ENCODE assay signal across 8 cellular contexts in the genomic region with DNA sequence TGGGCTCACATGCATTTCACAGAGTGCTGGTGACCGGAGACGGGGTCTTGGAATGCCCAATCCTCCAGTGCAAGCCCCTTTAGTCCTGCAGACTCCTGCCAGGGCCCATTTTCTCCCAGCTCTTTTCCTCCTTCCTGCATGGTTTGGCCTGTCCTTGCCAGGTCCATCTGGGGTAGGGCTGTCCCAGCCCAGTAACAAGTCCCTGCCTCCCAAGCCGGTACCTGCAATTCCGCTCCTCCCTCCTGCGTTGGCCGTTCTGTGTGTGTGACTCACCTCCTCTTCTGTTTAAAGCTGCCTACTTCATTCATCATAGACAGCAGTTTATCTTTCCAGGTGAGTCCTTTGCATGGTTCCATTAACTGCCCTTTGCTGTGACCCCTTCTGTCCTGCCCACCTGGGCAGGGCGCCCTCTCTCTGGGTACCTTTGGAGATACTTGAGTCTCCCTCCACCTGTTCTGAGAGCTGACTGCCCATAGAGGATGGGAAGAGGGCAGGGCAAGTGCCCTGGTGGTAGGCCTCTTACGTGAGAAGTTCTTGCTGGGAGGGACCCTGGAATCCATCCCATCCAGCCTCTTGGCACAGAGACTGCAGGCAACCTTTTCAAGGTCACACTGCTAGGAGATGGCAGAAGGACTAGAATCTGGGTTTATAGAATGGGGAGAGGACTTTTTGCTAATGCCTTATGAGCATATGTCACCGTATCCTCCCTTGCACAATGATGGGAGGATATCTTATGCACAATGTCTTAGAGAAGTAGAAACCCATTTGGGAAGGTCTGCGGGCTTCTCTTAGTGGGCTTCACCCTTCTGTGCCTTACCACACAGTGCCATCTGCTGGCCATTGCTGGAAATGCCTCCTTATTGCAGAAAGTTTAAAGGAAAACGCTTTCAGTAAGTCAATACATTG. TPM values are rescaled to one million over a fixed set of nuclear protein-coding genes. Genes with fewer than 3 reads are reported as not detected.
DNase-seq lines count a peak whose midpoint lies in the region; ATAC-seq and TF ChIP-seq lines count a peak whose summit lies in the region.

No MANE protein-coding gene starts in this region.

- ATAC-seq in GM18498 (IDR thresholded peaks at IDR 0.05; ENCODE audit: unreplicated experiment), result no peak

- H3K4me1 Mint-ChIP-seq in activated CD4-positive, alpha-beta T cell treated with anti-CD3 and anti-CD28 coated beads, Interleukin-2, amount 10 ng/mL, durations not matched to agents 7 days and 5 days, result peaks cover 15% of the 10 kb centered on the region

- TF ChIP-seq CTCF in GM20000 (IDR thresholded peaks at IDR 0.05; ENCODE audit: extremely low read depth, missing control alignments) (peak; percentile 82), coronary artery (IDR thresholded peaks at IDR 0.05) (peak; percentile 92)

- POLR2A ChIA-PET in activated CD4-positive, alpha-beta T cell treated with anti-CD3 and anti-CD28 coated beads, Interleukin-2, amount 10 ng/mL, durations not matched to agents 7 days and 5 days (lab: Charles Lee), result no interaction called here

- peaks cover 12% of the 10 kb centered on the region for H3K36me3 Mint-ChIP-seq in activated CD4-positive, alpha-beta T cell treated with anti-CD3 and anti-CD28 coated beads, Interleukin-2, amount 10 ng/mL, durations not matched to agents 7 days and 5 days (ENCODE audit: low read depth)

- CTCF ChIA-PET in activated CD4-positive, alpha-beta T cell treated with anti-CD3 and anti-CD28 coated beads, Interleukin-2, amount 10 ng/mL, durations not matched to agents 7 days and 5 days (lab: Charles Lee), result interaction anchor here (0.5 to 3.9 kb wide), 24 partner anchors 8 to 1291 kb away, joined by 3 to 31 read pairs (median 4); a partner anchor contains a TSS

- no peak overlapping the region for H3K4me3 ChIP-seq in coronary artery

- no peak overlapping the region for H3K27ac ChIP-seq in coronary artery

- no peaks in the 10 kb centered on the region for H3K9me3 Mint-ChIP-seq in activated CD4-positive, alpha-beta T cell treated with anti-CD3 and anti-CD28 coated beads, Interleukin-2, amount 10 ng/mL, durations not matched to agents 7 days and 5 days

- no peaks in the 10 kb centered on the region for H3K27me3 Mint-ChIP-seq in activated CD4-positive, alpha-beta T cell treated with anti-CD3 and anti-CD28 coated beads, Interleukin-2, amount 10 ng/mL, durations not matched to agents 7 days and 5 days

- DNase-seq in AG08395 (ENCODE audit: low spot score) (peak; percentile 77), GM20000 (ENCODE audit: low spot score) (peak; percentile 82), NCI-H526 treated with DMSO at 0.1 percent for 48 hours (lab: John Stamatoyannopoulos, UW) (peak; percentile 56), coronary artery (ENCODE audit: low spot score) (no peak), left kidney (ENCODE audit: low read depth, low spot score) (peak; percentile 90)
- peak; percentile 84 for DNase-seq in activated CD4-positive, alpha-beta T cell treated with anti-CD3 and anti-CD28 coated beads, Interleukin-2, amount 10 ng/mL, durations not matched to agents 7 days and 5 days
- DNase-seq in stimulated activated CD4-positive, alpha-beta T cell treated with anti-CD3 and anti-CD28 coated beads, Interleukin-4, amount 100 ng/mL, for 4 hours, result peak; percentile 69 to 83

- H3K4me3 Mint-ChIP-seq in activated CD4-positive, alpha-beta T cell treated with anti-CD3 and anti-CD28 coated beads, Interleukin-2, amount 10 ng/mL, durations not matched to agents 7 days and 5 days, result no peak overlapping the region

- H3K27ac Mint-ChIP-seq in activated CD4-positive, alpha-beta T cell treated with anti-CD3 and anti-CD28 coated beads, Interleukin-2, amount 10 ng/mL, durations not matched to agents 7 days and 5 days, result no peak overlapping the region

RNA-seq across cellular contexts. Expression of a gene that starts 29.7 kb away (rescaled TPM):
- 100 to 1,000 TPM; 223 to 233 TPM for total RNA-seq in activated CD4-positive, alpha-beta T cell treated with anti-CD3 and anti-CD28 coated beads, Interleukin-2, amount 10 ng/mL, durations not matched to agents 7 days and 5 days
